Comparison of ENCODE assay signal across 4 cellular contexts in genomic region chr6:29243044-29243443, GRCh38. TPM values are rescaled to one million over a fixed set of nuclear protein-coding genes. Genes with fewer than 3 reads are reported as not detected.
"Had no signal": no experiment of that assay in that cellular context is flagged by ENCODE, and none has a peak within 500 bp of the region (broad histone marks: within the 10 kb centered on the region; RNA-seq: fewer than 3 reads in every experiment).

No MANE protein-coding gene starts in this region.

RNA-seq across cellular contexts. Expression of gene OR14J1, which starts 58.5 kb away (rescaled TPM):
- total RNA-seq: LHCN-M2, M059J, MCF 10A, NCI-H460 had no signal
